ENCODE assay signal across 9 cellular contexts in genomic region chr16:27690604-27691003, GRCh38.
DNase-seq lines count a peak whose midpoint lies in the region; ATAC-seq and TF ChIP-seq lines count a peak whose summit lies in the region.
"Had no signal": no experiment of that assay in that cellular context is flagged by ENCODE, and none has a peak within 500 bp of the region (broad histone marks: within the 10 kb centered on the region; RNA-seq: fewer than 3 reads in every experiment).

No MANE protein-coding gene starts in this region.

- H3K4me3 ChIP-seq in Karpas-422 (ENCODE audit: low read length) = no peak overlapping the region
- H3K4me3 ChIP-seq in left lung = no peak overlapping the region
- H3K4me3 ChIP-seq: BLaER1 had no signal

- H3K27me3 ChIP-seq in Karpas-422 (ENCODE audit: low read length) (no peaks in the 10 kb centered on the region), left lung (no peaks in the 10 kb centered on the region)
- H3K27me3 ChIP-seq: BLaER1 had no signal

- H3K27ac ChIP-seq in Karpas-422 (ENCODE audit: low read length) (no peak overlapping the region), left lung (no peak overlapping the region)
- H3K27ac ChIP-seq: BLaER1 had no signal

- DNase-seq in NCI-H2171 treated with DMSO at 0.1 percent for 48 hours (lab: John Stamatoyannopoulos, UW) (peak; percentile 21), NCI-H2171 (lab: John Stamatoyannopoulos, UW) (no peak), Karpas-422 (peak; percentile 75), amniotic epithelial cell (ENCODE audit: low read depth) (peak; percentile 34), left lung (no peak), NCI-H1105 (lab: John Stamatoyannopoulos, UW) (no peak)
- no peak for DNase-seq in activated naive CD4-positive, alpha-beta T cell treated with anti-CD3 and anti-CD28 coated beads, Interleukin-2, amount 50 U/mL, for 16 hours

- H3K36me3 ChIP-seq in Karpas-422 (ENCODE audit: insufficient read depth, low read length) (no peaks in the 10 kb centered on the region), left lung (peaks cover 0 to 3% of the 10 kb centered on the region in 2 donors)
- H3K36me3 ChIP-seq: BLaER1 had no signal

- H3K9me2 ChIP-seq in Karpas-422 (replicated peaks; ENCODE audit: insufficient read depth, low read length) = no peaks in the 10 kb centered on the region

- no peaks in the 10 kb centered on the region for H3K79me2 ChIP-seq in Karpas-422 (ENCODE audit: low read length)

- no peaks in the 10 kb centered on the region for H3K9me3 ChIP-seq in Karpas-422 (ENCODE audit: low read length)
- no peaks in the 10 kb centered on the region for H3K9me3 ChIP-seq in left lung
- H3K9me3 ChIP-seq: BLaER1 had no signal

- H3K4me1 ChIP-seq in Karpas-422 (ENCODE audit: low read length) = no peaks in the 10 kb centered on the region
- no peaks in the 10 kb centered on the region for H3K4me1 ChIP-seq in left lung
- H3K4me1 ChIP-seq: BLaER1 had no signal

- no peak overlapping the region for H3K4me2 ChIP-seq in Karpas-422 (ENCODE audit: low read depth, low read length, poor library complexity, severe bottlenecking)
- H3K4me2 ChIP-seq: BLaER1 had no signal

- no peak overlapping the region for H3K9ac ChIP-seq in Karpas-422 (ENCODE audit: low read length)
- H3K9ac ChIP-seq: BLaER1 had no signal

- intact Hi-C loops in left lung (cut with DNase I) = no loop called here

- H2AFZ ChIP-seq in Karpas-422 (ENCODE audit: low read length) = no peak overlapping the region

- no peaks in the 10 kb centered on the region for H4K20me1 ChIP-seq in Karpas-422 (ENCODE audit: insufficient read depth, low read depth, low read length)
- H4K20me1 ChIP-seq: BLaER1 had no signal

- ATAC-seq in left lung = peak; percentile 59
- ATAC-seq in GM19035 (IDR thresholded peaks at IDR 0.05; ENCODE audit: unreplicated experiment) = no peak

- peak; percentile 39 to 46 for TF ChIP-seq CTCF in left lung (IDR thresholded peaks at IDR 0.05)

Comparison
In these comparisons a context has a peak if more than half of its experiments do, and no peak if none do; other contexts are left out.
1. DNase-seq: peak in NCI-H2171 treated with DMSO at 0.1 percent for 48 hours (single experiment), Karpas-422 (single experiment) and amniotic epithelial cell (single experiment); none in NCI-H2171 (single experiment), left lung (0 of 2), NCI-H1105 (single experiment) and activated naive CD4-positive, alpha-beta T cell treated with anti-CD3 and anti-CD28 coated beads, Interleukin-2, amount 50 U/mL, for 16 hours (single experiment).